In genomic region chr11:95289378-95289777, GRCh38 we compare ENCODE assay signal across 21 cellular contexts. TPM values are rescaled to one million over a fixed set of nuclear protein-coding genes. Genes with fewer than 3 reads are reported as not detected.
A peak's percentile ranks its signal among the peaks of the same experiment; 100 is the strongest.
DNase-seq lines count a peak whose midpoint lies in the region; FAIRE-seq and TF ChIP-seq lines count a peak whose summit lies in the region.
"Had no signal": no experiment of that assay in that cellular context is flagged by ENCODE, and none has a peak within 500 bp of the region (broad histone marks: within the 10 kb centered on the region; RNA-seq: fewer than 3 reads in every experiment).

No MANE protein-coding gene starts in this region.

- CTCF ChIA-PET in MCF 10A (lab: Yijun Ruan, JAX): no interaction called here

- intact Hi-C loops in MCF 10A (cut with micrococcal nuclease) (no loop called here), breast epithelium (cut with DNase I; ENCODE audit: low total_unique reads) (no loop called here), tibial artery (cut with DNase I; ENCODE audit: low total_unique reads) (no loop called here)

- H3K4me3 Mint-ChIP-seq in MCF 10A (ENCODE audit: unreplicated experiment) (no peak overlapping the region), astrocyte (ENCODE audit: unreplicated experiment) (no peak overlapping the region)
- H3K4me3 Mint-ChIP-seq: CD4-positive, CD25-positive, alpha-beta regulatory T cell had no signal

- no peak overlapping the region for H3K4me2 ChIP-seq in astrocyte (ENCODE audit: low read length)

- no peak overlapping the region for H2AFZ ChIP-seq in astrocyte (ENCODE audit: low read depth, low read length)

- no peak for TF ChIP-seq CTCF in MCF 10A (IDR thresholded peaks at IDR 0.05; ENCODE audit: unreplicated experiment)
- no peak for TF ChIP-seq CTCF in breast epithelium (IDR thresholded peaks at IDR 0.05)
- TF ChIP-seq CTCF in astrocyte (IDR thresholded peaks at IDR 0.05; ENCODE audit: insufficient read depth, low read depth, low read length): no peak
- TF ChIP-seq CTCF in fibroblast of mammary gland (conservative IDR thresholded peaks at IDR 0.05; ENCODE audit: control insufficient read depth, insufficient read depth, low read depth, low read length): no peak
- no peak for TF ChIP-seq CTCF in tibial artery (IDR thresholded peaks at IDR 0.05)
- no peak for TF ChIP-seq CTCF in Peyer's patch (IDR thresholded peaks at IDR 0.05)

- no peaks in the 10 kb centered on the region for H3K27me3 Mint-ChIP-seq in MCF 10A (ENCODE audit: insufficient read depth, unreplicated experiment)
- peaks cover 4% of the 10 kb centered on the region for H3K27me3 Mint-ChIP-seq in astrocyte (ENCODE audit: low read depth, unreplicated experiment)
- H3K27me3 Mint-ChIP-seq: CD4-positive, CD25-positive, alpha-beta regulatory T cell had no signal

- DNase-seq in MCF 10A (ENCODE audit: unreplicated experiment): peak; percentile 76
- no peak for DNase-seq in breast epithelium (ENCODE audit: low spot score in 2 of 2)
- DNase-seq in astrocyte (ENCODE audit: low read depth): peak; percentile 46
- peak; percentile 30 for DNase-seq in fibroblast of mammary gland (ENCODE audit: low read depth)
- DNase-seq in NCI-H82 treated with DMSO at 0.1 percent for 48 hours (lab: John Stamatoyannopoulos, UW; ENCODE audit: unreplicated experiment): no peak
- DNase-seq in tibial artery: no peak
- no peak for DNase-seq in Peyer's patch
- DNase-seq in NCI-H1694 (lab: John Stamatoyannopoulos, UW): no peak
- DNase-seq: BE2C; Caco-2; CD4-positive, CD25-positive, alpha-beta regulatory T cell; EL; GOT3; MV-4-11; NCI-H1930; NCI-H526; SIG-M5 had no signal

- peaks cover 17% of the 10 kb centered on the region for H3K4me1 Mint-ChIP-seq in MCF 10A (ENCODE audit: insufficient read depth, unreplicated experiment)
- H3K4me1 Mint-ChIP-seq in astrocyte (ENCODE audit: low read depth, unreplicated experiment): no peaks in the 10 kb centered on the region

- no peaks in the 10 kb centered on the region for H4K20me1 ChIP-seq in astrocyte (ENCODE audit: insufficient read depth, low read length)

- H3K9me3 Mint-ChIP-seq in MCF 10A (ENCODE audit: unreplicated experiment): no peaks in the 10 kb centered on the region
- H3K9me3 Mint-ChIP-seq in astrocyte (ENCODE audit: unreplicated experiment): no peaks in the 10 kb centered on the region
- H3K9me3 Mint-ChIP-seq: CD4-positive, CD25-positive, alpha-beta regulatory T cell had no signal

- no peaks in the 10 kb centered on the region for H3K4me1 ChIP-seq in breast epithelium
- no peaks in the 10 kb centered on the region for H3K4me1 ChIP-seq in astrocyte (ENCODE audit: insufficient read depth, low read length)
- no peaks in the 10 kb centered on the region for H3K4me1 ChIP-seq in tibial artery
- peaks cover 0 to 1% (median 0%) of the 10 kb centered on the region in 4 donors for H3K4me1 ChIP-seq in Peyer's patch
- H3K4me1 ChIP-seq: BE2C had no signal

- POLR2A ChIA-PET in MCF 10A (lab: Yijun Ruan, JAX): interaction anchor here (2.1 kb wide), 1 partner anchor 44 kb away, joined by 4 read pairs; no protein-coding TSS in a partner anchor

- no TSS peak for BruUV-seq in MCF 10A (replicated peaks; lab: Mats Ljungman, UMichigan)

- H3K27ac ChIP-seq in breast epithelium (no peak overlapping the region), astrocyte (ENCODE audit: low read depth, low read length) (no peak overlapping the region), tibial artery (no peak overlapping the region), Peyer's patch (no peak overlapping the region)

- H3K4me3 ChIP-seq in breast epithelium (no peak overlapping the region), astrocyte (ENCODE audit: insufficient read depth, low read depth, low read length) (no peak overlapping the region), fibroblast of mammary gland (ENCODE audit: control insufficient read depth, low read depth, low read length) (no peak overlapping the region), tibial artery (no peak overlapping the region), Peyer's patch (no peak overlapping the region)
- H3K4me3 ChIP-seq: GM12878, K562 had no signal

- H3K9me3 ChIP-seq in breast epithelium (no peaks in the 10 kb centered on the region), astrocyte (ENCODE audit: insufficient read depth, low read depth, low read length) (no peaks in the 10 kb centered on the region), tibial artery (no peaks in the 10 kb centered on the region), Peyer's patch (no peaks in the 10 kb centered on the region)
- H3K9me3 ChIP-seq: BE2C, Caco-2 had no signal

- H3K79me2 ChIP-seq in astrocyte (ENCODE audit: insufficient read depth, low read length): no peaks in the 10 kb centered on the region

- peak; percentile 17 for FAIRE-seq in astrocyte (lab: Jason Lieb, UNC)
- FAIRE-seq: GM12878, GM19239, K562 had no signal

- TF ChIP-seq POLR2A in breast epithelium (IDR thresholded peaks at IDR 0.05) (no peak), Peyer's patch (IDR thresholded peaks at IDR 0.05) (no peak)

- H3K36me3 ChIP-seq in breast epithelium (no peaks in the 10 kb centered on the region), astrocyte (ENCODE audit: insufficient read depth, low read length) (no peaks in the 10 kb centered on the region), tibial artery (no peaks in the 10 kb centered on the region), Peyer's patch (no peaks in the 10 kb centered on the region)
- H3K36me3 ChIP-seq: BE2C had no signal

- H3K27me3 ChIP-seq in breast epithelium: no peaks in the 10 kb centered on the region
- H3K27me3 ChIP-seq in astrocyte (ENCODE audit: insufficient read depth, low read length): peaks cover 2% of the 10 kb centered on the region
- H3K27me3 ChIP-seq in tibial artery: no peaks in the 10 kb centered on the region
- H3K27me3 ChIP-seq in Peyer's patch: no peaks in the 10 kb centered on the region
- H3K27me3 ChIP-seq: BE2C had no signal

- H3K36me3 Mint-ChIP-seq in MCF 10A (ENCODE audit: insufficient read depth, unreplicated experiment) (no peaks in the 10 kb centered on the region), astrocyte (ENCODE audit: low read depth, unreplicated experiment) (no peaks in the 10 kb centered on the region)
- H3K36me3 Mint-ChIP-seq: CD4-positive, CD25-positive, alpha-beta regulatory T cell had no signal

- H3K9ac ChIP-seq in astrocyte (ENCODE audit: low read length): no peak overlapping the region

- H3K27ac Mint-ChIP-seq in MCF 10A (ENCODE audit: low read depth, unreplicated experiment) (peak overlapping the region; percentile 2), astrocyte (ENCODE audit: unreplicated experiment) (no peak overlapping the region)
- H3K27ac Mint-ChIP-seq: CD4-positive, CD25-positive, alpha-beta regulatory T cell had no signal

RNA-seq across cellular contexts. Expression of gene SESN3, which starts 58.4 kb away (rescaled TPM):
- 3.0 and 6.3 TPM in 2 replicates for total RNA-seq in MCF 10A (2022)
- 10 to 100 TPM; 28.2 to 98.1 (median 39.7) TPM for total RNA-seq in breast epithelium
- total RNA-seq in astrocyte: 85.6 and 98.1 TPM in 2 replicates
- total RNA-seq in Peyer's patch: 10 to 100 TPM; 23.1 to 52.8 (median 28.4) TPM
- total RNA-seq: A172 had no signal

Comparison
In these comparisons a context has a peak if more than half of its experiments do, and no peak if none do; other contexts are left out.
1. DNase-seq: peak in MCF 10A (single experiment), astrocyte (single experiment) and fibroblast of mammary gland (single experiment); none in breast epithelium (0 of 2), NCI-H82 treated with DMSO at 0.1 percent for 48 hours (single experiment), tibial artery (0 of 2), Peyer's patch (0 of 3) and NCI-H1694 (single experiment).